ENCODE assay signal across 1 cellular context in the genomic region with DNA sequence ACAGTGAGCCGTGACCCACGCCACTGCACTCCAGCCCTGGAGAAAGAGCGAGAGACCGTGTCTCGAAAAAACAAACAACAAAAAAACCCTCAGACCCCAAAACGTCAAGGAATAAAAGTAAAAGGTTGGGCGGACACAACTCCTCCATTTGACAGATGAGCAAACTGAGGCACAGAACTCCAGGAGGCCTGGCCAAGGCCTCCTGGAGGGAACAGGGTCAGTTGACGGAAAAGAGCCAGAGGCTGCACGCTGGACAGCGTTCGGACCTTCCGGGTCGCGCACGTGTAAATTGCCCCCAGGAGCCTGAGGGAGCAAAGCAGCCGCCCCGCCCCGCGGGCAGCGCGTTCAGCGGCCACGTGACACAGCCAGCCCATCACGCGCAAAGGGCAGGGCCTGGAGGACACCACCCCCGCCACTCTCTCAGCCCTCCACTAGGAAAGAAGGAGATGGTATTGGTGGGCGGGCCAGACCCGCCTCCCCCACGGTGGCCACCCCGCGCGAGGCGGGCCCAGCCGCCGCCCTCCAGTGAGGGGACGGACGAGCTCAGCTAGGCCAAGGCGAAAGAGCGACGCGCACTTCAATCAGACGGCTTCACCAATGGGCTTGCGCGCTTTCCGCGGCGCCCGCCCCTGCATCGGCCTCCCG.
TF ChIP-seq lines count a peak whose summit lies in the region.

No MANE protein-coding gene starts in this region.

TF ChIP-seq in K562, 482 proteins besides CTCF, POLR2A, EP300 and RAD21 (continued from another document and continues in another):
- TF ChIP-seq, protein P1, sequence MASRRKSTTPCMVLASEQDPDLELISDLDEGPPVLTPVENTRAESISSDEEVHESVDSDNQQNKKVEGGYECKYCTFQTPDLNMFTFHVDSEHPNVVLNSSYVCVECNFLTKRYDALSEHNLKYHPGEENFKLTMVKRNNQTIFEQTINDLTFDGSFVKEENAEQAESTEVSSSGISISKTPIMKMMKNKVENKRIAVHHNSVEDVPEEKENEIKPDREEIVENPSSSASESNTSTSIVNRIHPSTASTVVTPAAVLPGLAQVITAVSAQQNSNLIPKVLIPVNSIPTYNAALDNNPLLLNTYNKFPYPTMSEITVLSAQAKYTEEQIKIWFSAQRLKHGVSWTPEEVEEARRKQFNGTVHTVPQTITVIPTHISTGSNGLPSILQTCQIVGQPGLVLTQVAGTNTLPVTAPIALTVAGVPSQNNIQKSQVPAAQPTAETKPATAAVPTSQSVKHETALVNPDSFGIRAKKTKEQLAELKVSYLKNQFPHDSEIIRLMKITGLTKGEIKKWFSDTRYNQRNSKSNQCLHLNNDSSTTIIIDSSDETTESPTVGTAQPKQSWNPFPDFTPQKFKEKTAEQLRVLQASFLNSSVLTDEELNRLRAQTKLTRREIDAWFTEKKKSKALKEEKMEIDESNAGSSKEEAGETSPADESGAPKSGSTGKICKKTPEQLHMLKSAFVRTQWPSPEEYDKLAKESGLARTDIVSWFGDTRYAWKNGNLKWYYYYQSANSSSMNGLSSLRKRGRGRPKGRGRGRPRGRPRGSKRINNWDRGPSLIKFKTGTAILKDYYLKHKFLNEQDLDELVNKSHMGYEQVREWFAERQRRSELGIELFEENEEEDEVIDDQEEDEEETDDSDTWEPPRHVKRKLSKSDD (conservative IDR thresholded peaks at IDR 0.05; ENCODE audit: low read length): no peak
- TF ChIP-seq CTBP1 (IDR thresholded peaks at IDR 0.05; ENCODE audit: borderline replicate concordance): no peak
- TF ChIP-seq THRAP3 (IDR thresholded peaks at IDR 0.05; ENCODE audit: borderline replicate concordance): peak; percentile 27; the same call in 1 of the 2 replicates
- TF ChIP-seq ZNF324 (CRISPR knock-in tag; IDR thresholded peaks at IDR 0.05): no peak
- TF ChIP-seq, protein P2, sequence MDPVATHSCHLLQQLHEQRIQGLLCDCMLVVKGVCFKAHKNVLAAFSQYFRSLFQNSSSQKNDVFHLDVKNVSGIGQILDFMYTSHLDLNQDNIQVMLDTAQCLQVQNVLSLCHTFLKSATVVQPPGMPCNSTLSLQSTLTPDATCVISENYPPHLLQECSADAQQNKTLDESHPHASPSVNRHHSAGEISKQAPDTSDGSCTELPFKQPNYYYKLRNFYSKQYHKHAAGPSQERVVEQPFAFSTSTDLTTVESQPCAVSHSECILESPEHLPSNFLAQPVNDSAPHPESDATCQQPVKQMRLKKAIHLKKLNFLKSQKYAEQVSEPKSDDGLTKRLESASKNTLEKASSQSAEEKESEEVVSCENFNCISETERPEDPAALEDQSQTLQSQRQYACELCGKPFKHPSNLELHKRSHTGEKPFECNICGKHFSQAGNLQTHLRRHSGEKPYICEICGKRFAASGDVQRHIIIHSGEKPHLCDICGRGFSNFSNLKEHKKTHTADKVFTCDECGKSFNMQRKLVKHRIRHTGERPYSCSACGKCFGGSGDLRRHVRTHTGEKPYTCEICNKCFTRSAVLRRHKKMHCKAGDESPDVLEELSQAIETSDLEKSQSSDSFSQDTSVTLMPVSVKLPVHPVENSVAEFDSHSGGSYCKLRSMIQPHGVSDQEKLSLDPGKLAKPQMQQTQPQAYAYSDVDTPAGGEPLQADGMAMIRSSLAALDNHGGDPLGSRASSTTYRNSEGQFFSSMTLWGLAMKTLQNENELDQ (CRISPR knock-in tag; IDR thresholded peaks at IDR 0.05; ENCODE audit: borderline replicate concordance): no peak
- TF ChIP-seq ASH1L (IDR thresholded peaks at IDR 0.05; ENCODE audit: borderline replicate concordance, low read depth, partially characterized antibody): peak; percentile 85
- peak; percentile 99 for TF ChIP-seq HDAC2 (IDR thresholded peaks at IDR 0.05)
- no peak for TF ChIP-seq ZC3H11A (IDR thresholded peaks at IDR 0.05; ENCODE audit: low read depth, low read length)
- TF ChIP-seq NR2C1 (IDR thresholded peaks at IDR 0.05): peak; percentile 46
- TF ChIP-seq NR2C1 (tag; IDR thresholded peaks at IDR 0.05): peak; percentile 63
- TF ChIP-seq ZZZ3 (IDR thresholded peaks at IDR 0.05): no peak
- 0 out of 2 replicates have a peak, but pooled peaks have one; percentile 37 for TF ChIP-seq LEF1 (IDR thresholded peaks at IDR 0.05)
- TF ChIP-seq HMBOX1 (IDR thresholded peaks at IDR 0.05): no peak
- TF ChIP-seq RBM22 (IDR thresholded peaks at IDR 0.05; ENCODE audit: low read depth, low read length, poor library complexity, severe bottlenecking): no peak
- TF ChIP-seq, protein P3, sequence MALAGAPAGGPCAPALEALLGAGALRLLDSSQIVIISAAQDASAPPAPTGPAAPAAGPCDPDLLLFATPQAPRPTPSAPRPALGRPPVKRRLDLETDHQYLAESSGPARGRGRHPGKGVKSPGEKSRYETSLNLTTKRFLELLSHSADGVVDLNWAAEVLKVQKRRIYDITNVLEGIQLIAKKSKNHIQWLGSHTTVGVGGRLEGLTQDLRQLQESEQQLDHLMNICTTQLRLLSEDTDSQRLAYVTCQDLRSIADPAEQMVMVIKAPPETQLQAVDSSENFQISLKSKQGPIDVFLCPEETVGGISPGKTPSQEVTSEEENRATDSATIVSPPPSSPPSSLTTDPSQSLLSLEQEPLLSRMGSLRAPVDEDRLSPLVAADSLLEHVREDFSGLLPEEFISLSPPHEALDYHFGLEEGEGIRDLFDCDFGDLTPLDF (CRISPR knock-in tag; IDR thresholded peaks at IDR 0.05): peak; percentile 43; the same call in 1 of the 2 replicates
- no peak for TF ChIP-seq SAFB2 (IDR thresholded peaks at IDR 0.05; ENCODE audit: borderline replicate concordance, low read depth, low read length, severe bottlenecking)
- TF ChIP-seq, protein P4, sequence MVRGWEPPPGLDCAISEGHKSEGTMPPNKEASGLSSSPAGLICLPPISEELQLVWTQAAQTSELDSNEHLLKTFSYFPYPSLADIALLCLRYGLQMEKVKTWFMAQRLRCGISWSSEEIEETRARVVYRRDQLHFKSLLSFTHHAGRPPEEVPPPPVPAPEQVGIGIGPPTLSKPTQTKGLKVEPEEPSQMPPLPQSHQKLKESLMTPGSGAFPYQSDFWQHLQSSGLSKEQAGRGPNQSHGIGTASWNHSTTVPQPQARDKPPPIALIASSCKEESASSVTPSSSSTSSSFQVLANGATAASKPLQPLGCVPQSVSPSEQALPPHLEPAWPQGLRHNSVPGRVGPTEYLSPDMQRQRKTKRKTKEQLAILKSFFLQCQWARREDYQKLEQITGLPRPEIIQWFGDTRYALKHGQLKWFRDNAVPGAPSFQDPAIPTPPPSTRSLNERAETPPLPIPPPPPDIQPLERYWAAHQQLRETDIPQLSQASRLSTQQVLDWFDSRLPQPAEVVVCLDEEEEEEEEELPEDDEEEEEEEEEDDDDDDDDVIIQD (CRISPR knock-in tag; IDR thresholded peaks at IDR 0.05): no peak
- no peak for TF ChIP-seq SLC30A9 (CRISPR knock-in tag; IDR thresholded peaks at IDR 0.05)
- TF ChIP-seq ETV5 (CRISPR knock-in tag; IDR thresholded peaks at IDR 0.05; ENCODE audit: low read depth): 0 out of 2 replicates have a peak, but pooled peaks have one; percentile 58
- no peak for TF ChIP-seq ELF2 (CRISPR knock-in tag; IDR thresholded peaks at IDR 0.05)
- no peak for TF ChIP-seq ZNF224 (CRISPR knock-in tag; IDR thresholded peaks at IDR 0.05)
- no peak; the same call in 1 of the 2 replicates for TF ChIP-seq KLF13 (tag; IDR thresholded peaks at IDR 0.05; ENCODE audit: borderline replicate concordance, low read depth)
- no peak for TF ChIP-seq HINFP (tag; conservative IDR thresholded peaks at IDR 0.05; ENCODE audit: low read depth)
- TF ChIP-seq ZNF184 (CRISPR knock-in tag; IDR thresholded peaks at IDR 0.05): no peak
- no peak for TF ChIP-seq ZNF217 (CRISPR knock-in tag; IDR thresholded peaks at IDR 0.05)
- TF ChIP-seq NR1H2 (CRISPR knock-in tag; IDR thresholded peaks at IDR 0.05): no peak
- no peak for TF ChIP-seq PRPF4 (IDR thresholded peaks at IDR 0.05; ENCODE audit: insufficient read depth, low read depth, low read length, poor library complexity, severe bottlenecking)
- peak; percentile 88 to 98 for TF ChIP-seq MAZ (CRISPR knock-in tag; conservative IDR thresholded peaks at IDR 0.05 in 1 of 2, IDR thresholded peaks at IDR 0.05 in 1 of 2)
- no peak for TF ChIP-seq YBX1 (IDR thresholded peaks at IDR 0.05)
- TF ChIP-seq CHCHD3 (CRISPR knock-in tag; IDR thresholded peaks at IDR 0.05): no peak
- TF ChIP-seq ZNF232 (CRISPR knock-in tag; IDR thresholded peaks at IDR 0.05): no peak
- no peak for TF ChIP-seq CEBPG (CRISPR knock-in tag; IDR thresholded peaks at IDR 0.05)
- no peak for TF ChIP-seq CEBPG (tag; conservative IDR thresholded peaks at IDR 0.05 in 1 of 2, IDR thresholded peaks at IDR 0.05 in 1 of 2)
- TF ChIP-seq, protein P5, sequence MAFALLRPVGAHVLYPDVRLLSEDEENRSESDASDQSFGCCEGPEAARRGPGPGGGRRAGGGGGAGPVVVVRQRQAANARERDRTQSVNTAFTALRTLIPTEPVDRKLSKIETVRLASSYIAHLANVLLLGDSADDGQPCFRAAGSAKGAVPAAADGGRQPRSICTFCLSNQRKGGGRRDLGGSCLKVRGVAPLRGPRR (CRISPR knock-in tag; IDR thresholded peaks at IDR 0.05): no peak
- TF ChIP-seq GTF2A2 (tag; IDR thresholded peaks at IDR 0.05): no peak
- TF ChIP-seq, protein P6, sequence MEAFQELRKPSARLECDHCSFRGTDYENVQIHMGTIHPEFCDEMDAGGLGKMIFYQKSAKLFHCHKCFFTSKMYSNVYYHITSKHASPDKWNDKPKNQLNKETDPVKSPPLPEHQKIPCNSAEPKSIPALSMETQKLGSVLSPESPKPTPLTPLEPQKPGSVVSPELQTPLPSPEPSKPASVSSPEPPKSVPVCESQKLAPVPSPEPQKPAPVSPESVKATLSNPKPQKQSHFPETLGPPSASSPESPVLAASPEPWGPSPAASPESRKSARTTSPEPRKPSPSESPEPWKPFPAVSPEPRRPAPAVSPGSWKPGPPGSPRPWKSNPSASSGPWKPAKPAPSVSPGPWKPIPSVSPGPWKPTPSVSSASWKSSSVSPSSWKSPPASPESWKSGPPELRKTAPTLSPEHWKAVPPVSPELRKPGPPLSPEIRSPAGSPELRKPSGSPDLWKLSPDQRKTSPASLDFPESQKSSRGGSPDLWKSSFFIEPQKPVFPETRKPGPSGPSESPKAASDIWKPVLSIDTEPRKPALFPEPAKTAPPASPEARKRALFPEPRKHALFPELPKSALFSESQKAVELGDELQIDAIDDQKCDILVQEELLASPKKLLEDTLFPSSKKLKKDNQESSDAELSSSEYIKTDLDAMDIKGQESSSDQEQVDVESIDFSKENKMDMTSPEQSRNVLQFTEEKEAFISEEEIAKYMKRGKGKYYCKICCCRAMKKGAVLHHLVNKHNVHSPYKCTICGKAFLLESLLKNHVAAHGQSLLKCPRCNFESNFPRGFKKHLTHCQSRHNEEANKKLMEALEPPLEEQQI (IDR thresholded peaks at IDR 0.05): peak; percentile 68
- no peak for TF ChIP-seq ZNF282 (CRISPR knock-in tag; IDR thresholded peaks at IDR 0.05)
- TF ChIP-seq, protein P7, sequence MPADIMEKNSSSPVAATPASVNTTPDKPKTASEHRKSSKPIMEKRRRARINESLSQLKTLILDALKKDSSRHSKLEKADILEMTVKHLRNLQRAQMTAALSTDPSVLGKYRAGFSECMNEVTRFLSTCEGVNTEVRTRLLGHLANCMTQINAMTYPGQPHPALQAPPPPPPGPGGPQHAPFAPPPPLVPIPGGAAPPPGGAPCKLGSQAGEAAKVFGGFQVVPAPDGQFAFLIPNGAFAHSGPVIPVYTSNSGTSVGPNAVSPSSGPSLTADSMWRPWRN (IDR thresholded peaks at IDR 0.05; ENCODE audit: low read depth): no peak
- TF ChIP-seq NUFIP1 (IDR thresholded peaks at IDR 0.05; ENCODE audit: partially characterized antibody): no peak
- TF ChIP-seq ZNF584 (CRISPR knock-in tag; IDR thresholded peaks at IDR 0.05; ENCODE audit: low read depth): no peak
- no peak for TF ChIP-seq MCM2 (IDR thresholded peaks at IDR 0.05; ENCODE audit: low read depth)
- TF ChIP-seq ZNF408 (CRISPR knock-in tag; IDR thresholded peaks at IDR 0.05; ENCODE audit: low read depth): no peak
- no peak for TF ChIP-seq HDAC6 (IDR thresholded peaks at IDR 0.05; ENCODE audit: low read depth, low read length)
- TF ChIP-seq LCOR (CRISPR knock-in tag; IDR thresholded peaks at IDR 0.05): 0 out of 2 replicates have a peak, but pooled peaks have one; percentile 62
- TF ChIP-seq CCNT2 (IDR thresholded peaks at IDR 0.05; ENCODE audit: borderline replicate concordance, extremely low read depth, insufficient read length, low read depth, low read length): peak; percentile 69
- 0 out of 4 replicates have a peak, but pooled peaks of 1 of the 2 experiments have one; percentile 47 for TF ChIP-seq TEAD1 (CRISPR knock-in tag; IDR thresholded peaks at IDR 0.05)
- TF ChIP-seq FOXO4 (CRISPR knock-in tag; IDR thresholded peaks at IDR 0.05): no peak
- TF ChIP-seq HMG20A (CRISPR knock-in tag; conservative IDR thresholded peaks at IDR 0.05): no peak
- TF ChIP-seq PHF21A (IDR thresholded peaks at IDR 0.05; ENCODE audit: borderline replicate concordance, low read depth): no peak
- no peak for TF ChIP-seq POU5F1 (IDR thresholded peaks at IDR 0.05; ENCODE audit: borderline replicate concordance, low read depth, low read length, partially characterized antibody)
- TF ChIP-seq BRF1 (IDR thresholded peaks at IDR 0.05; ENCODE audit: borderline replicate concordance, extremely low read depth, insufficient read length): no peak
- no peak for TF ChIP-seq ZNF551 (CRISPR knock-in tag; IDR thresholded peaks at IDR 0.05)
